21 cellular contexts compared by ENCODE assay signal in the genomic region with DNA sequence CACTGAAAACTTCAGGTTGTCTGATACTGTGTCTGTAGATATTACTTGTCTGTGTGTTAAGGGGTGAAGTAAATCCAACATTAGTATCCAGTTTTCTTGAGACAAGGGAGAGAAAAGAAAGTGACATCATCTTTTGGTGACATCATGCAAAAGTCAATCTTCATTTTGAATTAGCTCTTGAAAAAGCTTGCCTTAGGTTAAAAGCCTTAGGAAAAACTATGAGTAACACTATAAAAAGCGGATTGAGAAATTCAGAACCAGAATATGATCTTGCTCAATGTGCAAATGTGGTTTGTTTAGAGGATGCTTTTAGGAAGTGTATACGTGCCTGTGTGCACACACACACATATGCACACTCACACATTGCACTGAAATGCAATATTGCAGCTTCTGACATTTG.
DNase-seq lines count a peak whose midpoint lies in the region; ATAC-seq and TF ChIP-seq lines count a peak whose summit lies in the region.
"Had no signal": no experiment of that assay in that cellular context is flagged by ENCODE, and none has a peak within 500 bp of the region (broad histone marks: within the 10 kb centered on the region; RNA-seq: fewer than 3 reads in every experiment).

No MANE protein-coding gene starts in this region.

- WGBS in smooth muscle cell (ENCODE audit: low lambda C conversion rate) = 41% methylated on average over 2 of the region's 2 CpGs

- H4K20me1 ChIP-seq in smooth muscle cell (ENCODE audit: low read depth) = no peaks in the 10 kb centered on the region

- H3K79me2 ChIP-seq in smooth muscle cell (ENCODE audit: low read depth) = no peaks in the 10 kb centered on the region

- H2AFZ ChIP-seq in smooth muscle cell (ENCODE audit: low read depth) = peak overlapping the region; percentile 26

- TF ChIP-seq CTCF in epithelial cell of esophagus (IDR thresholded peaks at IDR 0.05; ENCODE audit: insufficient read depth, low read depth, low read length, missing control alignments) (no peak), smooth muscle cell (IDR thresholded peaks at IDR 0.05; ENCODE audit: borderline replicate concordance, insufficient read depth, poor library complexity, severe bottlenecking) (no peak)

- peak overlapping the region; percentile 28 for H3K27ac ChIP-seq in smooth muscle cell (ENCODE audit: low read depth)
- H3K27ac ChIP-seq: ascending aorta, esophagus muscularis mucosa, tibial artery had no signal

- no peak for ATAC-seq in GM21526 (IDR thresholded peaks at IDR 0.05; ENCODE audit: low FRiP score, unreplicated experiment)
- ATAC-seq: activated T-cell treated with anti-CD3 and anti-CD28 coated beads, Interleukin-2, amount 50 U/mL, for 4 hours; left lobe of liver had no signal

- DNase-seq in H4 (ENCODE audit: low spot score) (peak; percentile 6), NCI-H226 (peak; percentile 1), epithelial cell of esophagus (ENCODE audit: low read depth) (peak; percentile 67), smooth muscle cell (lab: John Stamatoyannopoulos, UW; ENCODE audit: unreplicated experiment) (no peak), NCI-H1694 treated with DMSO at 0.1 percent for 48 hours (lab: John Stamatoyannopoulos, UW) (no peak), Kasumi-1 (lab: John Stamatoyannopoulos, UW) (no peak)
- DNase-seq: activated naive CD4-positive, alpha-beta T cell treated with anti-CD3 and anti-CD28 coated beads, Interleukin-2, amount 50 U/mL, for 16 hours; activated T-cell treated with anti-CD3 and anti-CD28 coated beads, Interleukin-2, amount 50 U/mL, for 4 hours; cerebellar nuclear complex; DMS79 treated with DMSO at 0.1 percent for 48 hours; effector CD4-positive, alpha-beta T cell; head of caudate nucleus; midbrain; NCI-H2029 treated with DMSO at 0.1 percent for 48 hours; posterior cingulate gyrus; stimulated activated naive CD4-positive, alpha-beta T cell; tibial artery had no signal

- H3K9ac ChIP-seq in smooth muscle cell (ENCODE audit: low read depth) = peak overlapping the region; percentile 10

- H3K27me3 ChIP-seq in smooth muscle cell (ENCODE audit: low read depth) = no peaks in the 10 kb centered on the region
- H3K27me3 ChIP-seq: ascending aorta, esophagus muscularis mucosa, tibial artery had no signal

- H3K4me3 ChIP-seq in epithelial cell of esophagus (ENCODE audit: low read length) (no peak overlapping the region), smooth muscle cell (no peak overlapping the region)
- H3K4me3 ChIP-seq: ascending aorta, esophagus muscularis mucosa, tibial artery had no signal

- no peaks in the 10 kb centered on the region for H3F3A ChIP-seq in smooth muscle cell (ENCODE audit: low read depth)

- no peaks in the 10 kb centered on the region for H3K36me3 ChIP-seq in smooth muscle cell (ENCODE audit: low read depth)
- H3K36me3 ChIP-seq: ascending aorta, esophagus muscularis mucosa, tibial artery had no signal

- no peak overlapping the region for H3K4me2 ChIP-seq in smooth muscle cell

- no peaks in the 10 kb centered on the region for H3K9me3 ChIP-seq in smooth muscle cell (replicated peaks; ENCODE audit: low read depth)
- H3K9me3 ChIP-seq: ascending aorta, esophagus muscularis mucosa, tibial artery had no signal

- H3K4me1 ChIP-seq in smooth muscle cell (ENCODE audit: low read depth) = no peaks in the 10 kb centered on the region
- H3K4me1 ChIP-seq: ascending aorta, esophagus muscularis mucosa, tibial artery had no signal

Comparison
In these comparisons a context has a peak if more than half of its experiments do, and no peak if none do; other contexts are left out.
1. DNase-seq: peak in H4 (single experiment), NCI-H226 (single experiment) and epithelial cell of esophagus (single experiment); none in smooth muscle cell (single experiment), NCI-H1694 treated with DMSO at 0.1 percent for 48 hours (single experiment) and Kasumi-1 (0 of 2).